ENCODE assay signal across 22 cellular contexts in genomic region chr2:176687350-176687749, GRCh38.
"Had no signal": no experiment of that assay in that cellular context is flagged by ENCODE, and none has a peak within 500 bp of the region (broad histone marks: within the 10 kb centered on the region; RNA-seq: fewer than 3 reads in every experiment).

No MANE protein-coding gene starts in this region.

- H3K36me3 Mint-ChIP-seq: IgD-negative memory B cell had no signal

- H3K9me3 ChIP-seq: SK-N-SH had no signal

- H3K27ac Mint-ChIP-seq: IgD-negative memory B cell had no signal

- H3K9me3 Mint-ChIP-seq: IgD-negative memory B cell had no signal

- H3K4me1 Mint-ChIP-seq: IgD-negative memory B cell had no signal

- H3K9me2 ChIP-seq: SK-N-SH had no signal

- H3K27ac ChIP-seq: HL-60, KMS-11 had no signal

- H3K9ac ChIP-seq: KMS-11, SK-N-SH had no signal

- ATAC-seq: K562, Panc1, PC-3 had no signal

- H3K4me3 ChIP-seq: K562 had no signal

- DNase-seq: MV-4-11, NCI-H1048, NCI-H1105, NCI-H1417, NCI-H1436 treated with DMSO at 0.1 percent for 48 hours, NCI-H1694, NCI-H187 treated with DMSO at 0.1 percent for 48 hours, NCI-H2029 treated with DMSO at 0.1 percent for 48 hours, NCI-H2171 treated with DMSO at 0.1 percent for 48 hours, NCI-H226, NCI-H446, NCI-H510A, NCI-H524 treated with DMSO at 0.1 percent for 48 hours, NCI-H774, PC-3, SHP77, SK-N-SH had no signal

- H3K4me2 ChIP-seq: KMS-11, SK-N-SH had no signal

- H3K4me3 Mint-ChIP-seq: IgD-negative memory B cell had no signal
